Comparison of ENCODE assay signal across 8 cellular contexts in the genomic region with DNA sequence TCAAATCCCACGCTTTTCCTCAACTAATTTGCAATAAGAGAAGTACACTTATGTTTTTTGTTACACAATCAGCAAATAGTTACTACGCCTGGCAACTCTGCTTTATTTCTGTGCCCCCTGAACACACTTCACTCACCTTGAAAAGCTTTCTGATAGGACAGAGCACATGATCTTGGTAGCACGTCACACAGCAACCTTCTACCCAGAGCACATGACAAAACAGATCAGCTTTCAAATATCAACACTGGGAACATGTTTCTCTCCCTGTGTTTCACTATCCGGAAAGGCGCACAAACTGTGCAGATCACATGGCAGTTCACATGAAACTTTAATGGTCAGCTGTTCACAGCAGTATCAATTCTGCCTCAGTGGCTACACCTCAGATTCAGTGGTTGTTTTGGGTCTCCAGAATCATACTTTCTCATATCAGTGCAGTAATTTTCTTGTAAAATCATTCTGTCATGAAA. TPM values are rescaled to one million over a fixed set of nuclear protein-coding genes. Genes with fewer than 3 reads are reported as not detected.
A peak's percentile ranks its signal among the peaks of the same experiment; 100 is the strongest.
DNase-seq lines count a peak whose midpoint lies in the region; ATAC-seq and TF ChIP-seq lines count a peak whose summit lies in the region.

No MANE protein-coding gene starts in this region.

- no peak overlapping the region for H3K9ac ChIP-seq in HUES64 (ENCODE audit: low read depth, low read length)

- H3K4me3 ChIP-seq in ACC112 (ENCODE audit: low read depth, low read length) (peak overlapping the region; percentile 84), HUES64 (ENCODE audit: low read length) (peak overlapping the region; percentile 83), astrocyte of the cerebellum (ENCODE audit: low read depth, low read length) (peak overlapping the region; percentile 61), left lung (peak overlapping the region; percentile 61 to 95), uterus (peak overlapping the region; percentile 60 to 71)

- ATAC-seq in left lung (peak; percentile 15), HG02763 (IDR thresholded peaks at IDR 0.05; ENCODE audit: unreplicated experiment) (no peak)

- H3K4me1 ChIP-seq in ACC112 (ENCODE audit: control insufficient read depth, insufficient read depth, low read length, unreplicated experiment) (peaks cover 40% of the 10 kb centered on the region), HUES64 (ENCODE audit: insufficient read depth, low read length) (peaks cover 67% of the 10 kb centered on the region), left lung (peaks cover 0 to 37% of the 10 kb centered on the region in 2 donors), uterus (no peaks in the 10 kb centered on the region)

- intact Hi-C loops in left lung (cut with DNase I): no loop called here
- intact Hi-C loops in uterus (cut with DNase I; ENCODE audit: low total_unique reads): no loop called here

- TF ChIP-seq CTCF in astrocyte of the cerebellum (IDR thresholded peaks at IDR 0.05; ENCODE audit: low read depth, low read length, missing control alignments) (no peak), left lung (IDR thresholded peaks at IDR 0.05) (no peak), uterus (IDR thresholded peaks at IDR 0.05) (no peak)

- H3K36me3 ChIP-seq in ACC112 (ENCODE audit: insufficient read depth, low read length) (no peaks in the 10 kb centered on the region), HUES64 (ENCODE audit: insufficient read depth, low read length) (no peaks in the 10 kb centered on the region), left lung (no peaks in the 10 kb centered on the region), uterus (no peaks in the 10 kb centered on the region)

- H3K27ac ChIP-seq in ACC112 (ENCODE audit: low read depth, low read length) (peak overlapping the region; percentile 99; the same call in 1 of the 2 replicates), HUES64 (ENCODE audit: low read depth, low read length) (no peak overlapping the region), left lung (peak overlapping the region in 1 of 2 donors; percentile 97), uterus (peak overlapping the region; percentile 97 to 100)

- peaks cover 55% of the 10 kb centered on the region for H3K79me2 ChIP-seq in ACC112 (ENCODE audit: control insufficient read depth, insufficient read depth, low read length, unreplicated experiment)

- no peak for TF ChIP-seq POLR2A in uterus (IDR thresholded peaks at IDR 0.05)

- no peak overlapping the region for H2AFZ ChIP-seq in ACC112 (ENCODE audit: low read length, unreplicated experiment)

- no peaks in the 10 kb centered on the region for H3K27me3 ChIP-seq in ACC112 (ENCODE audit: insufficient read depth, low read length)
- no peaks in the 10 kb centered on the region for H3K27me3 ChIP-seq in HUES64 (ENCODE audit: insufficient read depth, low read length)
- no peaks in the 10 kb centered on the region for H3K27me3 ChIP-seq in left lung
- H3K27me3 ChIP-seq in uterus: no peaks in the 10 kb centered on the region

- no peaks in the 10 kb centered on the region for H3K9me3 ChIP-seq in HUES64 (ENCODE audit: insufficient read depth, low read depth, low read length)
- no peaks in the 10 kb centered on the region for H3K9me3 ChIP-seq in left lung
- no peaks in the 10 kb centered on the region for H3K9me3 ChIP-seq in uterus

- DNase-seq in astrocyte of the cerebellum (ENCODE audit: low read depth) (no peak), left lung (peak in 1 of 2 donors; percentile 43), uterus (no peak), UCSD-AML1 (lab: John Stamatoyannopoulos, UW; ENCODE audit: unreplicated experiment) (no peak), NOMO-1 treated with dmso at 0.1 percent for 144 hours (lab: John Stamatoyannopoulos, UW; ENCODE audit: unreplicated experiment) (no peak)

- in situ Hi-C loops in astrocyte of the cerebellum (cut with HindIII; ENCODE audit: low sequenced_read_pairs): no loop called here

- 80% methylated on average over 5 of the region's 5 CpGs for WGBS in HUES64

RNA-seq across cellular contexts. Expression of gene SLC19A2, which starts 2.2 kb away (rescaled TPM):
- 13.5 TPM for polyA plus RNA-seq in HUES64 (2013, experiment 1 of 2)
- polyA plus RNA-seq in HUES64 (2013, experiment 2 of 2): 14.2 TPM
- total RNA-seq in left lung (10 to 100 TPM; 12.0 to 15.4 TPM), uterus (10 to 100 TPM; 12.6 to 52.4 (median 16.7) TPM)

RNA-seq across cellular contexts. Expression of gene CCDC181, which starts 56.3 kb away (rescaled TPM):
- polyA plus RNA-seq in HUES64 (2013, experiment 1 of 2): 5.2 TPM
- polyA plus RNA-seq in HUES64 (2013, experiment 2 of 2): 6.2 TPM
- total RNA-seq in left lung: 1 to 10 TPM in 1 of 2 donors, under 1 TPM in 1; 0.35 to 1.5 TPM
- 1 to 10 TPM in 3 of 4 donors, not detected in 1; 1.0 to 5.2 (median 3.0) TPM for total RNA-seq in uterus
